In genomic region chr5:149345147-149345891, GRCh38 we compare ENCODE assay signal across 1 cellular context.
A peak's percentile ranks its signal among the peaks of the same experiment; 100 is the strongest.
TF ChIP-seq lines count a peak whose summit lies in the region.

TSS of gene GRPEL2 (plus strand) at chr5:149345499. CDS start at chr5:149345540, 41 bp downstream.

TF ChIP-seq in GM23338, 12 proteins besides CTCF, POLR2A, EP300 and RAD21 (continued from another document):
- no peak for TF ChIP-seq ZNF462 (CRISPR knock-in tag; IDR thresholded peaks at IDR 0.05)
- no peak for TF ChIP-seq STAT1 (IDR thresholded peaks at IDR 0.05; ENCODE audit: unreplicated experiment)
- TF ChIP-seq CREB1 (CRISPR knock-in tag; IDR thresholded peaks at IDR 0.05; ENCODE audit: low read depth): peak; percentile 42; the same call in 1 of the 2 replicates
- TF ChIP-seq ZNF114 (CRISPR knock-in tag; IDR thresholded peaks at IDR 0.05): no peak
- no peak for TF ChIP-seq ZNF331 (CRISPR knock-in tag; IDR thresholded peaks at IDR 0.05; ENCODE audit: low read depth)
- TF ChIP-seq EZH2 (IDR thresholded peaks at IDR 0.05; ENCODE audit: low read depth, unreplicated experiment): no peak
- peak; percentile 70 for TF ChIP-seq ETS1 (IDR thresholded peaks at IDR 0.05)
- no peak for TF ChIP-seq JUNB (IDR thresholded peaks at IDR 0.05; ENCODE audit: unreplicated experiment)
- TF ChIP-seq EZH2phosphoT487 (IDR thresholded peaks at IDR 0.05; ENCODE audit: unreplicated experiment): no peak
- TF ChIP-seq REST (IDR thresholded peaks at IDR 0.05; ENCODE audit: unreplicated experiment): peak; percentile 4
